ENCODE assay signal across 10 cellular contexts in genomic region chr6:17505062-17505476, GRCh38.
DNase-seq lines count a peak whose midpoint lies in the region.
"Had no signal": no experiment of that assay in that cellular context is flagged by ENCODE, and none has a peak within 500 bp of the region (broad histone marks: within the 10 kb centered on the region; RNA-seq: fewer than 3 reads in every experiment).

No MANE protein-coding gene starts in this region.

- peaks cover 5 to 7% of the 10 kb centered on the region in 2 donors for H3K36me3 ChIP-seq in stomach smooth muscle (ENCODE audit: control insufficient read depth in 2 of 2, insufficient read depth in 2 of 2, low read length in 2 of 2)

- peak overlapping the region; percentile 46 for H3K27ac ChIP-seq in stomach smooth muscle (ENCODE audit: low read length)

- no peak overlapping the region for H3K4me3 ChIP-seq in stomach smooth muscle (ENCODE audit: low read length in 2 of 2)

- peak; percentile 12 for DNase-seq in NCI-H146 treated with DMSO at 0.1 percent for 48 hours (lab: John Stamatoyannopoulos, UW; ENCODE audit: unreplicated experiment)
- DNase-seq in NCI-H146 (lab: John Stamatoyannopoulos, UW): no peak
- peak; percentile 42 for DNase-seq in RKO (ENCODE audit: low spot score)
- DNase-seq in fibroblast of peridontal ligament (ENCODE audit: extremely low read depth): peak; percentile 18
- no peak for DNase-seq in activated CD4-positive, alpha-beta T cell treated with anti-CD3 and anti-CD28 coated beads for 48 hours
- no peak for DNase-seq in NCI-H510A (lab: John Stamatoyannopoulos, UW)
- no peak for DNase-seq in head of caudate nucleus
- DNase-seq: activated CD8-positive, alpha-beta memory T cell treated with anti-CD3 and anti-CD28 coated beads, Interleukin-2, amount 50 U/mL, for 4 hours; nucleus accumbens had no signal

- no peaks in the 10 kb centered on the region for H3K9me3 ChIP-seq in stomach smooth muscle (ENCODE audit: control insufficient read depth in 2 of 2, low read length in 2 of 2)

- intact Hi-C loops in head of caudate nucleus (cut with DNase I): no loop called here

- H3K27me3 ChIP-seq in stomach smooth muscle (ENCODE audit: control insufficient read depth in 1 of 2, insufficient read depth in 2 of 2, low read length in 2 of 2): no peaks in the 10 kb centered on the region

- no peak overlapping the region for H3K9ac ChIP-seq in stomach smooth muscle (ENCODE audit: low read length in 2 of 2)

- H3K4me1 ChIP-seq in stomach smooth muscle (ENCODE audit: control insufficient read depth, insufficient read depth, low read length): peaks cover 15% of the 10 kb centered on the region

Comparison
In these comparisons a context has a peak if more than half of its experiments do, and no peak if none do; other contexts are left out.
1. DNase-seq: peak in NCI-H146 treated with DMSO at 0.1 percent for 48 hours (single experiment), RKO (single experiment) and fibroblast of peridontal ligament (single experiment); none in NCI-H146 (single experiment), activated CD4-positive, alpha-beta T cell treated with anti-CD3 and anti-CD28 coated beads for 48 hours (single experiment), NCI-H510A (single experiment) and head of caudate nucleus (0 of 42).